24 cellular contexts compared by ENCODE assay signal in genomic region chr11:60942207-60942606, GRCh38. TPM values are rescaled to one million over a fixed set of nuclear protein-coding genes. Genes with fewer than 3 reads are reported as not detected.
DNase-seq lines count a peak whose midpoint lies in the region; ATAC-seq and TF ChIP-seq lines count a peak whose summit lies in the region.
"Had no signal": no experiment of that assay in that cellular context is flagged by ENCODE, and none has a peak within 500 bp of the region (broad histone marks: within the 10 kb centered on the region; RNA-seq: fewer than 3 reads in every experiment).

No MANE protein-coding gene starts in this region.

- H3K4me3 Mint-ChIP-seq in naive B cell (no peak overlapping the region), GM23338 (no peak overlapping the region)
- H3K4me3 Mint-ChIP-seq: activated CD8-positive, alpha-beta memory T cell treated with anti-CD3 and anti-CD28 coated beads, Interleukin-2, amount 10 ng/mL, durations not matched to agents 7 days and 5 days; activated naive CD8-positive, alpha-beta T cell; T-cell had no signal

- H2AFZ ChIP-seq in GM23338 = no peak overlapping the region
- H2AFZ ChIP-seq: GM23248 had no signal

- H3K27ac Mint-ChIP-seq in naive B cell = peak overlapping the region in 4 of 6 donors; percentile 37 to 92 (median 77)
- H3K27ac Mint-ChIP-seq in GM23338 = no peak overlapping the region
- H3K27ac Mint-ChIP-seq: activated CD8-positive, alpha-beta memory T cell treated with anti-CD3 and anti-CD28 coated beads, Interleukin-2, amount 10 ng/mL, durations not matched to agents 7 days and 5 days; activated naive CD8-positive, alpha-beta T cell; T-cell had no signal

- no peak overlapping the region for H3K4me2 ChIP-seq in GM23338

- no peak for TF ChIP-seq CTCF in GM23338 (conservative IDR thresholded peaks at IDR 0.05; ENCODE audit: low read depth in 2 of 2)

- no peaks in the 10 kb centered on the region for H3K79me2 ChIP-seq in GM23338 (replicated peaks; ENCODE audit: insufficient read depth)

- peak; percentile 45 for DNase-seq in DMS 273 (lab: John Stamatoyannopoulos, UW; ENCODE audit: unreplicated experiment)
- DNase-seq in DMS 273 treated with DMSO at 0.1 percent for 48 hours (lab: John Stamatoyannopoulos, UW) = no peak
- DNase-seq in DMS153 treated with DMSO at 0.1 percent for 48 hours (lab: John Stamatoyannopoulos, UW; ENCODE audit: unreplicated experiment) = peak; percentile 19
- DNase-seq in NCI-H69 (lab: John Stamatoyannopoulos, UW) = peak; percentile 97
- DNase-seq in naive B cell = no peak
- DNase-seq in GM23338 (ENCODE audit: low spot score) = no peak
- no peak for DNase-seq in SW 1271 (lab: John Stamatoyannopoulos, UW)
- DNase-seq: 8988T; activated CD4-positive, alpha-beta T cell treated with anti-CD3 and anti-CD28 coated beads for 48 hours; activated CD8-positive, alpha-beta memory T cell treated with anti-CD3 and anti-CD28 coated beads, Interleukin-2, amount 10 ng/mL, durations not matched to agents 7 days and 5 days; AML-193; effector CD4-positive, alpha-beta T cell; GM23248; MM.1S; NCI-H2029; OCI-M1; SHP77; stimulated activated CD4-positive, alpha-beta T cell treated with anti-CD3 and anti-CD28 coated beads, Interleukin-2, amount 100 ng/mL, for 24 hours; stimulated activated naive CD4-positive, alpha-beta T cell; T-cell had no signal

- no peaks in the 10 kb centered on the region for H3K36me3 ChIP-seq in GM23338 (ENCODE audit: insufficient read depth)

- peaks cover 39 to 60% (median 59%) of the 10 kb centered on the region in 3 donors for H3K4me1 Mint-ChIP-seq in naive B cell
- peaks cover 15% of the 10 kb centered on the region for H3K4me1 Mint-ChIP-seq in GM23338

- H3K36me3 Mint-ChIP-seq in naive B cell (peaks cover 9 to 54% of the 10 kb centered on the region in 2 donors), GM23338 (ENCODE audit: low read depth) (peaks cover 12% of the 10 kb centered on the region; the same call in 1 of the 3 replicates)
- H3K36me3 Mint-ChIP-seq: activated CD8-positive, alpha-beta memory T cell treated with anti-CD3 and anti-CD28 coated beads, Interleukin-2, amount 10 ng/mL, durations not matched to agents 7 days and 5 days had no signal

- no peaks in the 10 kb centered on the region for H3K9me2 ChIP-seq in GM23338 (ENCODE audit: insufficient read depth)

- H3K4me1 ChIP-seq in GM23338 (ENCODE audit: insufficient read depth) = peaks cover 3% of the 10 kb centered on the region

- no peaks in the 10 kb centered on the region for H3F3A ChIP-seq in GM23338 (replicated peaks; ENCODE audit: low read depth)

- H3K9me3 Mint-ChIP-seq in naive B cell (peaks cover 0 to 2% (median 0%) of the 10 kb centered on the region in 7 donors), GM23338 (no peaks in the 10 kb centered on the region)
- H3K9me3 Mint-ChIP-seq: T-cell had no signal

- peaks cover 3% of the 10 kb centered on the region; the same call in 1 of the 2 replicates for H4K20me1 ChIP-seq in GM23338 (replicated peaks; ENCODE audit: insufficient read depth)

- ATAC-seq in naive B cell (ENCODE audit: low read depth in 2 of 2) = no peak
- no peak for ATAC-seq in HG02588 (IDR thresholded peaks at IDR 0.05; ENCODE audit: unreplicated experiment)
- ATAC-seq in GM23338 = no peak
- ATAC-seq: activated CD8-positive, alpha-beta memory T cell treated with anti-CD3 and anti-CD28 coated beads, Interleukin-2, amount 10 ng/mL, durations not matched to agents 7 days and 5 days; T-cell had no signal

- no peak overlapping the region for H3K4me3 ChIP-seq in GM23338
- H3K4me3 ChIP-seq: GM23248 had no signal

- H3K27me3 Mint-ChIP-seq in naive B cell = no peaks in the 10 kb centered on the region
- H3K27me3 Mint-ChIP-seq in GM23338 (ENCODE audit: insufficient read depth, low read depth, poor library complexity) = peaks cover 11% of the 10 kb centered on the region
- H3K27me3 Mint-ChIP-seq: activated naive CD8-positive, alpha-beta T cell had no signal

- no peak overlapping the region for H3K27ac ChIP-seq in GM23338 (ENCODE audit: low read depth)
- H3K27ac ChIP-seq: GM23248 had no signal

- H3K27me3 ChIP-seq in GM23338 (ENCODE audit: insufficient read depth) = no peaks in the 10 kb centered on the region

TF ChIP-seq in GM23338, 12 proteins besides CTCF, POLR2A, EP300 and RAD21 (continues in another document):
- TF ChIP-seq ZNF114 (CRISPR knock-in tag; IDR thresholded peaks at IDR 0.05) (no peak), ETS1 (IDR thresholded peaks at IDR 0.05) (no peak)

RNA-seq across cellular contexts. Expression of gene SLC15A3, which starts 9.8 kb away (rescaled TPM):
- polyA plus RNA-seq in naive B cell (ENCODE audit: low read depth in 6 of 6) = 10 to 100 TPM in 5 of 6 donors, 1 to 10 TPM in 1; 7.0 to 18.1 (median 15.9) TPM
- 15.8 and 18.9 TPM in 2 replicates for total RNA-seq in GM23338 (2014; rRNA removed; shearing (Covaris generic))
- 14.2 and 16.7 TPM in 2 replicates for polyA plus RNA-seq in GM23338 (2016; fragmentation: Nextera tagmentation; extraction: Ambion mirVana)
- total RNA-seq: G401 had no signal
- polyA plus RNA-seq: neural cell had no signal

RNA-seq across cellular contexts. Expression of gene TMEM132A, which starts 17.9 kb away (rescaled TPM):
- 1 to 10 TPM in 1 of 6 donors, under 1 TPM in 3, not detected in 2; 0.23 to 1.2 (median 0.40) TPM for polyA plus RNA-seq in naive B cell (ENCODE audit: low read depth in 6 of 6)
- 51.9 and 96.6 TPM in 2 replicates for total RNA-seq in GM23338 (2014; rRNA removed; shearing (Covaris generic))
- 36.2 and 38.5 TPM in 2 replicates for polyA plus RNA-seq in GM23338 (2016; fragmentation: Nextera tagmentation; extraction: Ambion mirVana)

RNA-seq across cellular contexts. Expression of gene TMEM109, which starts 28.2 kb away (rescaled TPM):
- polyA plus RNA-seq in naive B cell (ENCODE audit: low read depth in 6 of 6) (100 to 1,000 TPM; 286 to 521 (median 315) TPM), GM23338 (2016; fragmentation: Nextera tagmentation; extraction: Ambion mirVana) (17.4 TPM in 2 replicates)
- total RNA-seq in GM23338 (2014; rRNA removed; shearing (Covaris generic)) = 12.1 and 17.7 TPM in 2 replicates

RNA-seq across cellular contexts. Expression of gene CD6, which starts 29.3 kb away (rescaled TPM):
- 10 to 100 TPM in 4 of 6 donors, 1 to 10 TPM in 2; 6.4 to 25.2 (median 10.8) TPM for polyA plus RNA-seq in naive B cell (ENCODE audit: low read depth in 6 of 6)
- total RNA-seq in GM23338 (2014; rRNA removed; shearing (Covaris generic)) = 0.49 and 1.9 TPM in 2 replicates
- polyA plus RNA-seq in GM23338 (2016; fragmentation: Nextera tagmentation; extraction: Ambion mirVana) = not detected in 2 replicates
- total RNA-seq: G401, GM23248 had no signal
- polyA plus RNA-seq: GM23248, neural cell had no signal

RNA-seq across cellular contexts. Expression of gene PRPF19, which starts 35.8 kb away (rescaled TPM):
- 10 to 100 TPM in 5 of 6 donors, 1 to 10 TPM in 1; 5.6 to 19.3 (median 15.6) TPM for polyA plus RNA-seq in naive B cell (ENCODE audit: low read depth in 6 of 6)
- 134 and 161 TPM in 2 replicates for total RNA-seq in GM23338 (2014; rRNA removed; shearing (Covaris generic))
- polyA plus RNA-seq in GM23338 (2016; fragmentation: Nextera tagmentation; extraction: Ambion mirVana) = 153 and 186 TPM in 2 replicates

Comparison
In these comparisons a context has a peak if more than half of its experiments do, and no peak if none do; other contexts are left out.
1. DNase-seq: peak in DMS 273 (single experiment), DMS153 treated with DMSO at 0.1 percent for 48 hours (single experiment) and NCI-H69 (single experiment); none in DMS 273 treated with DMSO at 0.1 percent for 48 hours (single experiment), naive B cell (single experiment), GM23338 (single experiment) and SW 1271 (0 of 2).
2. RNA of gene TMEM132A, which starts 17.9 kb away (polyA plus RNA-seq): 36.2 to 38.5 TPM in GM23338; 0.23 to 1.2 TPM in naive B cell; every median in the first group is over 10 times any median in the second.
3. RNA of gene TMEM109, which starts 28.2 kb away (polyA plus RNA-seq): 286 to 521 TPM in naive B cell; 17.4 TPM in GM23338; every median in the first group is over 10 times any median in the second.